Comparison of ENCODE assay signal across 17 cellular contexts in genomic region chr11:66293352-66293751, GRCh38.
DNase-seq lines count a peak whose midpoint lies in the region; ATAC-seq and TF ChIP-seq lines count a peak whose summit lies in the region.
"Had no signal": no experiment of that assay in that cellular context is flagged by ENCODE, and none has a peak within 500 bp of the region (broad histone marks: within the 10 kb centered on the region; RNA-seq: fewer than 3 reads in every experiment).

No MANE protein-coding gene starts in this region.

- no peaks in the 10 kb centered on the region for H3K36me3 Mint-ChIP-seq in activated naive CD4-positive, alpha-beta T cell treated with anti-CD3 and anti-CD28 coated beads, Interleukin-2, amount 50 U/mL, for 24 hours
- H3K36me3 Mint-ChIP-seq in activated naive CD4-positive, alpha-beta T cell treated with anti-CD3 and anti-CD28 coated beads, Interleukin-2, amount 10 ng/mL, durations not matched to agents 7 days and 5 days = no peaks in the 10 kb centered on the region
- H3K36me3 Mint-ChIP-seq in nephron (ENCODE audit: low read depth) = no peaks in the 10 kb centered on the region

- H3K4me3 Mint-ChIP-seq in activated naive CD4-positive, alpha-beta T cell treated with anti-CD3 and anti-CD28 coated beads, Interleukin-2, amount 50 U/mL, for 24 hours = peak overlapping the region; percentile 19
- H3K4me3 Mint-ChIP-seq in activated naive CD4-positive, alpha-beta T cell treated with anti-CD3 and anti-CD28 coated beads, Interleukin-2, amount 10 ng/mL, durations not matched to agents 7 days and 5 days = no peak overlapping the region
- peak overlapping the region; percentile 27 to 56 (median 48) for H3K4me3 Mint-ChIP-seq in nephron

- peak overlapping the region; percentile 10 for H3K27ac ChIP-seq in cingulate gyrus (ENCODE audit: low read depth, low read length)
- H3K27ac ChIP-seq: KMS-11, RWPE1 had no signal

- peaks cover 28% of the 10 kb centered on the region for H3K4me1 Mint-ChIP-seq in activated naive CD4-positive, alpha-beta T cell treated with anti-CD3 and anti-CD28 coated beads, Interleukin-2, amount 50 U/mL, for 24 hours
- peaks cover 30% of the 10 kb centered on the region for H3K4me1 Mint-ChIP-seq in activated naive CD4-positive, alpha-beta T cell treated with anti-CD3 and anti-CD28 coated beads, Interleukin-2, amount 10 ng/mL, durations not matched to agents 7 days and 5 days
- peaks cover 16% of the 10 kb centered on the region for H3K4me1 Mint-ChIP-seq in nephron

- CTCF ChIA-PET in activated naive CD4-positive, alpha-beta T cell treated with anti-CD3 and anti-CD28 coated beads, Interleukin-2, amount 10 ng/mL, durations not matched to agents 7 days and 5 days (lab: Charles Lee) = no interaction called here

- DNase-seq in activated naive CD4-positive, alpha-beta T cell treated with anti-CD3 and anti-CD28 coated beads, Interleukin-2, amount 10 ng/mL, durations not matched to agents 7 days and 5 days = no peak
- DNase-seq in activated CD8-positive, alpha-beta memory T cell treated with anti-CD3 and anti-CD28 coated beads, Interleukin-2, amount 50 U/mL, for 4 hours = no peak
- no peak for DNase-seq in activated CD4-positive, alpha-beta T cell treated with anti-CD3 and anti-CD28 coated beads, Interleukin-2, amount 50 U/mL, for 1 hour
- no peak for DNase-seq in hippocampal formation (lab: John Stamatoyannopoulos, UW)
- DNase-seq: COR-L47, GOT3, MG63, NCI-H1092 treated with DMSO at 0.1 percent for 48 hours, NCI-H1694, NCI-H446 had no signal

- peak overlapping the region; percentile 35 for H3K27ac Mint-ChIP-seq in activated naive CD4-positive, alpha-beta T cell treated with anti-CD3 and anti-CD28 coated beads, Interleukin-2, amount 50 U/mL, for 24 hours
- H3K27ac Mint-ChIP-seq in activated naive CD4-positive, alpha-beta T cell treated with anti-CD3 and anti-CD28 coated beads, Interleukin-2, amount 10 ng/mL, durations not matched to agents 7 days and 5 days = no peak overlapping the region
- no peak overlapping the region for H3K27ac Mint-ChIP-seq in nephron

- no peak for TF ChIP-seq CTCF in nephron (IDR thresholded peaks at IDR 0.05; ENCODE audit: unreplicated experiment in 3 of 3)

- H3K27me3 Mint-ChIP-seq in activated naive CD4-positive, alpha-beta T cell treated with anti-CD3 and anti-CD28 coated beads, Interleukin-2, amount 50 U/mL, for 24 hours = peaks cover 12% of the 10 kb centered on the region
- H3K27me3 Mint-ChIP-seq in activated naive CD4-positive, alpha-beta T cell treated with anti-CD3 and anti-CD28 coated beads, Interleukin-2, amount 10 ng/mL, durations not matched to agents 7 days and 5 days = peaks cover 75% of the 10 kb centered on the region
- peaks cover 74% of the 10 kb centered on the region for H3K27me3 Mint-ChIP-seq in nephron (ENCODE audit: low read depth)

- ATAC-seq in GM18858 (IDR thresholded peaks at IDR 0.05; ENCODE audit: unreplicated experiment) = no peak
- ATAC-seq: HepG2 had no signal

- no peaks in the 10 kb centered on the region for H3K9me3 Mint-ChIP-seq in activated naive CD4-positive, alpha-beta T cell treated with anti-CD3 and anti-CD28 coated beads, Interleukin-2, amount 50 U/mL, for 24 hours
- no peaks in the 10 kb centered on the region for H3K9me3 Mint-ChIP-seq in activated naive CD4-positive, alpha-beta T cell treated with anti-CD3 and anti-CD28 coated beads, Interleukin-2, amount 10 ng/mL, durations not matched to agents 7 days and 5 days
- H3K9me3 Mint-ChIP-seq in nephron = no peaks in the 10 kb centered on the region
